27 cellular contexts compared by ENCODE assay signal in the genomic region with DNA sequence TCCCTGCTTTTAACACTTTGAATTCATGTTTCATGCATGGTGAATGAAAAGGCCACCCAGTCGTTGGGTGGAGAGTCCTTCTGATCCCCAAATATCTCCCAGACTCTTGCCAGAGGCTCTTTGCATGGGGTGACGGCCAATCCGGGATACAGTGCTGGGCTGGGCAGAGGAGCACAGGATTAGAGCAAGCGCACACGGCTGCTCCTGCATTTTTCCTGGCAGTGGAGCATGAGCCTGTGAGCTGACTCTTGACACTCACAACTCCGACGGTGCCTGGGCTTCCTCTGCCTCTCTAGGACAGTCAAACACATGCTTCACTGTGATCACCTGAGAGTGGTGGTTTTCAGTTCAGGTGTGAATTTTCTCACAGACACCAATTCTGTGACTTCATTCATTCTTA.
"Had no signal": no experiment of that assay in that cellular context is flagged by ENCODE, and none has a peak within 500 bp of the region (broad histone marks: within the 10 kb centered on the region; RNA-seq: fewer than 3 reads in every experiment).

No MANE protein-coding gene starts in this region.

- H3K9me3 ChIP-seq: ovary, right lobe of liver, thoracic aorta, thyroid gland, uterus had no signal

- H2AFZ ChIP-seq: neural progenitor cell, parathyroid adenoma had no signal

- H3K4me1 ChIP-seq: neural progenitor cell, parathyroid adenoma, psoas muscle, right lobe of liver, sigmoid colon, stomach, thyroid gland, tibial nerve, upper lobe of left lung, uterus had no signal

- H3K27ac ChIP-seq: neural progenitor cell, ovary, parathyroid adenoma, psoas muscle, right lobe of liver, sigmoid colon, stomach, thoracic aorta, thyroid gland, tibial nerve, upper lobe of left lung, uterus had no signal

- H3K79me2 ChIP-seq: parathyroid adenoma had no signal

- FAIRE-seq: small intestine had no signal

- H3K27me3 ChIP-seq: neural progenitor cell, ovary, right lobe of liver, sigmoid colon, spleen, stomach, thyroid gland, tibial nerve, upper lobe of left lung, uterus had no signal

- H3K4me2 ChIP-seq: neural progenitor cell had no signal

- H3K9ac ChIP-seq: neural progenitor cell, parathyroid adenoma had no signal

- H3K4me3 ChIP-seq: neural progenitor cell, ovary, psoas muscle, right lobe of liver, sigmoid colon, spleen, stomach, thoracic aorta, thyroid gland, tibial nerve, upper lobe of left lung, uterus had no signal

- H3K36me3 ChIP-seq: neural progenitor cell, ovary, right lobe of liver, sigmoid colon, spleen, stomach, thoracic aorta, thyroid gland, tibial nerve, upper lobe of left lung, uterus had no signal

- ATAC-seq: naive thymus-derived CD4-positive, alpha-beta T cell; natural killer cell; psoas muscle; right cardiac atrium; stimulated activated naive B cell treated with anti-CD40 and anti-IgM and Interleukin-4, amounts not matched to agents 10 μg/mL and 1 μg/mL and 100 μg/mL, for 72 hours had no signal

- DNase-seq: naive thymus-derived CD4-positive, alpha-beta T cell; natural killer cell; occipital lobe; ovary; posterior cingulate gyrus; psoas muscle; right cardiac atrium; right lobe of liver; sigmoid colon; small intestine; spleen; stimulated activated CD4-positive, alpha-beta T cell treated with anti-CD3 and anti-CD28 coated beads, Interleukin-12 subunit alpha, Interleukin-12 subunit beta, amount 100 ng/mL, for 4 hours; stimulated activated CD4-positive, alpha-beta T cell treated with anti-CD3 and anti-CD28 coated beads, Interleukin-1b, Interleukin-23, amount 100 ng/mL, for 48 hours; stimulated activated CD4-positive, alpha-beta T cell treated with anti-CD3 and anti-CD28 coated beads, Interleukin-4, amount 100 ng/mL, for 1 hour; stimulated activated CD4-positive, alpha-beta T cell treated with anti-CD3 and anti-CD28 coated beads, Interleukin-4, amount 100 ng/mL, for 4 hours; stimulated activated CD8-positive, alpha-beta memory T cell treated with anti-CD3 and anti-CD28 coated beads, Interleukin-4, amount 100 ng/mL, for 48 hours; stimulated activated naive B cell treated with anti-CD40 and anti-IgM and Interleukin-4, amounts not matched to agents 10 μg/mL and 1 μg/mL and 100 μg/mL, for 72 hours; stimulated activated naive CD4-positive, alpha-beta T cell treated with Interleukin-2 at 50 U/mL for 16 hours; stomach; thyroid gland; trophoblast cell; upper lobe of left lung; uterus had no signal
